1 cellular context compared by ENCODE assay signal in the genomic region with DNA sequence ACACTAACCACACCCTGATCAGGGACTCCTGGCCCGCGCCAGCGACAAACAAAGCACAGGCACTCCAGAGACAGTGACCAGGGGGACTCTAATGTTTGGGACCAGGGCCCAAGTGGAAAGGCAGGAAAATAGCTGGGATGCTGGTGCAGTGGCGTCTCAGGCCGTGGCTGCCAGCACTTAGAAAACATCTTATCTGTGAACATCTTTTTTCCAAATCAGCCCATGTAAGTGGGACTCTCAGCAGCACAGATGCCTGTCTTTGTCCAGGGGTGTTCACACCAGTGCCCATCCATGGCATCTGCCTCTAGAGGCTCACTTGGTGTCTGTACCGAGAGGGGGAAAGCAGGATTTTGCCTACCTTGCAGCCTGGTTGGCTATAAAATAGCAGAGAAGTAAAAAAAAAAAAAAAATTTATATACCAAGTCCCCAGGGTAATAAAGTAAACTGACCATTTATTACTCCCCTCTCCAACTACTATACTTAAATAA.
TF ChIP-seq lines count a peak whose summit lies in the region.

No MANE protein-coding gene starts in this region.

TF ChIP-seq in IMR-90, 13 proteins besides CTCF, POLR2A, EP300 and RAD21 (continued from another document):
- TF ChIP-seq CEBPB (IDR thresholded peaks at IDR 0.05; ENCODE audit: low read depth, low read length) (no peak), RCOR1 (IDR thresholded peaks at IDR 0.05; ENCODE audit: insufficient replicate concordance, low read length) (no peak), NFE2L2 (IDR thresholded peaks at IDR 0.05; ENCODE audit: low read depth, low read length) (no peak), MAFK (IDR thresholded peaks at IDR 0.05; ENCODE audit: low read depth, low read length) (no peak), CHD1 (IDR thresholded peaks at IDR 0.05; ENCODE audit: low read depth, low read length) (no peak), FOS (IDR thresholded peaks at IDR 0.05; ENCODE audit: low read depth, low read length) (no peak)
- TF ChIP-seq, protein P1, sequence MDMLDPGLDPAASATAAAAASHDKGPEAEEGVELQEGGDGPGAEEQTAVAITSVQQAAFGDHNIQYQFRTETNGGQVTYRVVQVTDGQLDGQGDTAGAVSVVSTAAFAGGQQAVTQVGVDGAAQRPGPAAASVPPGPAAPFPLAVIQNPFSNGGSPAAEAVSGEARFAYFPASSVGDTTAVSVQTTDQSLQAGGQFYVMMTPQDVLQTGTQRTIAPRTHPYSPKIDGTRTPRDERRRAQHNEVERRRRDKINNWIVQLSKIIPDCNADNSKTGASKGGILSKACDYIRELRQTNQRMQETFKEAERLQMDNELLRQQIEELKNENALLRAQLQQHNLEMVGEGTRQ (IDR thresholded peaks at IDR 0.05; ENCODE audit: low read depth, low read length): no peak
